25 cellular contexts compared by ENCODE assay signal in genomic region chr19:5580116-5580515, GRCh38. TPM values are rescaled to one million over a fixed set of nuclear protein-coding genes. Genes with fewer than 3 reads are reported as not detected.
DNase-seq lines count a peak whose midpoint lies in the region; ATAC-seq and TF ChIP-seq lines count a peak whose summit lies in the region.
"Had no signal": no experiment of that assay in that cellular context is flagged by ENCODE, and none has a peak within 500 bp of the region (broad histone marks: within the 10 kb centered on the region; RNA-seq: fewer than 3 reads in every experiment).

No MANE protein-coding gene starts in this region.

- H3K4me2 ChIP-seq in Loucy (ENCODE audit: low read depth, low read length, poor library complexity, severe bottlenecking), result peak overlapping the region; percentile 52
- H3K4me2 ChIP-seq: A549 had no signal

- no peaks in the 10 kb centered on the region for H3K9me3 Mint-ChIP-seq in activated T-helper 1 cell treated with anti-CD3 and anti-CD28 coated beads, Interleukin-12 subunit alpha, Interleukin-12 subunit beta, Interleukin-2, Interleukin-4 antibody, amounts not matched to agents 30 ng/mL and 10 ng/mL and 1 ng/mL, durations not matched to agents 14 hours and 24 hours and 36 hours
- H3K9me3 Mint-ChIP-seq: CD8-positive, alpha-beta memory T cell; naive B cell; stimulated activated memory B cell treated with anti-CD40 and anti-IgM and Interleukin-4, amounts not matched to agents 10 μg/mL and 1 μg/mL and 100 μg/mL, for 72 hours had no signal

- BruUV-seq in A673 (replicated peaks; lab: Mats Ljungman, UMichigan), result no TSS peak

- H3K9me3 ChIP-seq in A673 (ENCODE audit: low read depth, low read length, poor library complexity, severe bottlenecking) (no peaks in the 10 kb centered on the region), Loucy (ENCODE audit: insufficient read depth, low read depth, low read length) (no peaks in the 10 kb centered on the region), iPS-20b (ENCODE audit: insufficient read depth, low read depth, low read length) (no peaks in the 10 kb centered on the region), uterus (no peaks in the 10 kb centered on the region)
- H3K9me3 ChIP-seq: A549, ascending aorta, gastroesophageal sphincter, upper lobe of left lung had no signal

- no peak overlapping the region for H2AFZ ChIP-seq in Loucy (ENCODE audit: low read length)

- H3K79me2 ChIP-seq in Loucy (ENCODE audit: insufficient read depth, low read length), result no peaks in the 10 kb centered on the region

- H3K9me2 ChIP-seq in Loucy (replicated peaks; ENCODE audit: low read depth, low read length), result no peaks in the 10 kb centered on the region

- no peak for TF ChIP-seq POLR2A in uterus (IDR thresholded peaks at IDR 0.05)

- no peak overlapping the region for H3K4me3 Mint-ChIP-seq in activated T-helper 1 cell treated with anti-CD3 and anti-CD28 coated beads, Interleukin-12 subunit alpha, Interleukin-12 subunit beta, Interleukin-2, Interleukin-4 antibody, amounts not matched to agents 30 ng/mL and 10 ng/mL and 1 ng/mL, durations not matched to agents 14 hours and 24 hours and 36 hours
- H3K4me3 Mint-ChIP-seq: activated CD4-positive, alpha-beta T cell treated with anti-CD3 and anti-CD28 coated beads for 36 hours; CD8-positive, alpha-beta memory T cell; naive B cell; stimulated activated memory B cell treated with anti-CD40 and anti-IgM and Interleukin-4, amounts not matched to agents 10 μg/mL and 1 μg/mL and 100 μg/mL, for 72 hours had no signal

- H3K9ac ChIP-seq in Loucy (ENCODE audit: low read depth, low read length, poor library complexity, severe bottlenecking) (peak overlapping the region; percentile 56), iPS-20b (ENCODE audit: low read depth, low read length) (peak overlapping the region; percentile 32)

- H3K27me3 Mint-ChIP-seq in activated T-helper 1 cell treated with anti-CD3 and anti-CD28 coated beads, Interleukin-12 subunit alpha, Interleukin-12 subunit beta, Interleukin-2, Interleukin-4 antibody, amounts not matched to agents 30 ng/mL and 10 ng/mL and 1 ng/mL, durations not matched to agents 14 hours and 24 hours and 36 hours (ENCODE audit: insufficient read depth), result no peaks in the 10 kb centered on the region
- H3K27me3 Mint-ChIP-seq: activated CD4-positive, alpha-beta T cell treated with anti-CD3 and anti-CD28 coated beads for 36 hours; naive B cell; progenitor cell of endocrine pancreas; stimulated activated memory B cell treated with anti-CD40 and anti-IgM and Interleukin-4, amounts not matched to agents 10 μg/mL and 1 μg/mL and 100 μg/mL, for 72 hours had no signal

- peaks cover 10% of the 10 kb centered on the region for H3K4me1 Mint-ChIP-seq in activated T-helper 1 cell treated with anti-CD3 and anti-CD28 coated beads, Interleukin-12 subunit alpha, Interleukin-12 subunit beta, Interleukin-2, Interleukin-4 antibody, amounts not matched to agents 30 ng/mL and 10 ng/mL and 1 ng/mL, durations not matched to agents 14 hours and 24 hours and 36 hours (ENCODE audit: low read depth)

- H4K20me1 ChIP-seq in Loucy (ENCODE audit: insufficient read depth, low read length, poor library complexity, severe bottlenecking), result no peaks in the 10 kb centered on the region

- H3F3A ChIP-seq in Loucy (ENCODE audit: low read depth), result no peaks in the 10 kb centered on the region

- intact Hi-C loops in A673 (cut with micrococcal nuclease; ENCODE audit: unreplicated experiment) (no loop called here), uterus (cut with DNase I; ENCODE audit: low total_unique reads) (no loop called here)
- intact Hi-C loops in activated T-helper 1 cell treated with anti-CD3 and anti-CD28 coated beads, Interleukin-12 subunit alpha, Interleukin-12 subunit beta, Interleukin-2, Interleukin-4 antibody, amounts not matched to agents 30 ng/mL and 10 ng/mL and 1 ng/mL, durations not matched to agents 14 hours and 24 hours and 36 hours (cut with micrococcal nuclease), result no loop called here

- H3K4me1 ChIP-seq in A673 (ENCODE audit: insufficient read depth, low read length, poor library complexity, severe bottlenecking) (peaks cover 9% of the 10 kb centered on the region), Loucy (ENCODE audit: insufficient read depth, low read length, poor library complexity, severe bottlenecking) (peaks cover 16% of the 10 kb centered on the region), iPS-20b (ENCODE audit: insufficient read depth, low read length) (peaks cover 2% of the 10 kb centered on the region), uterus (no peaks in the 10 kb centered on the region)
- H3K4me1 ChIP-seq: A549, ascending aorta had no signal

- H3K27ac ChIP-seq in A673 (ENCODE audit: low read depth, low read length, poor library complexity, severe bottlenecking) (peak overlapping the region; percentile 39), iPS-20b (ENCODE audit: low read length) (no peak overlapping the region), uterus (no peak overlapping the region)
- H3K27ac ChIP-seq: A549, ascending aorta, coronary artery, gastroesophageal sphincter, upper lobe of left lung had no signal

- H3K4me3 ChIP-seq in A673 (ENCODE audit: low read depth, low read length, poor library complexity, severe bottlenecking), result no peak overlapping the region
- peak overlapping the region; percentile 22 for H3K4me3 ChIP-seq in Loucy (ENCODE audit: low read length, poor library complexity, severe bottlenecking)
- H3K4me3 ChIP-seq in iPS-20b (ENCODE audit: low read length), result no peak overlapping the region
- no peak overlapping the region for H3K4me3 ChIP-seq in uterus
- H3K4me3 ChIP-seq: A549, ascending aorta, coronary artery, gastroesophageal sphincter, lung, upper lobe of left lung had no signal

- peak; percentile 56 for DNase-seq in A673 (ENCODE audit: low spot score)
- peak; percentile 92 for DNase-seq in NCI-H69 (lab: John Stamatoyannopoulos, UW)
- DNase-seq in uterus, result no peak
- no peak for DNase-seq in activated T-helper 1 cell treated with anti-CD3 and anti-CD28 coated beads, Interleukin-12 subunit alpha, Interleukin-12 subunit beta, Interleukin-2, Interleukin-4 antibody, amounts not matched to agents 30 ng/mL and 10 ng/mL and 1 ng/mL, durations not matched to agents 14 hours and 24 hours and 36 hours (ENCODE audit: low spot score)
- no peak for DNase-seq in NCI-H526 treated with DMSO at 0.1 percent for 48 hours (lab: John Stamatoyannopoulos, UW)
- DNase-seq: activated CD4-positive, alpha-beta T cell treated with anti-CD3 and anti-CD28 coated beads for 36 hours; activated CD8-positive, alpha-beta memory T cell treated with anti-CD3 and anti-CD28 coated beads, Interleukin-2, amount 50 U/mL, for 4 hours; activated naive CD4-positive, alpha-beta T cell; CD8-positive, alpha-beta memory T cell; Karpas-422; naive B cell; NCI-H187; SHP77; upper lobe of left lung had no signal

- no peaks in the 10 kb centered on the region for H3K36me3 Mint-ChIP-seq in activated T-helper 1 cell treated with anti-CD3 and anti-CD28 coated beads, Interleukin-12 subunit alpha, Interleukin-12 subunit beta, Interleukin-2, Interleukin-4 antibody, amounts not matched to agents 30 ng/mL and 10 ng/mL and 1 ng/mL, durations not matched to agents 14 hours and 24 hours and 36 hours (ENCODE audit: low read depth)
- H3K36me3 Mint-ChIP-seq: naive B cell had no signal

- no peak overlapping the region for H3K27ac Mint-ChIP-seq in activated T-helper 1 cell treated with anti-CD3 and anti-CD28 coated beads, Interleukin-12 subunit alpha, Interleukin-12 subunit beta, Interleukin-2, Interleukin-4 antibody, amounts not matched to agents 30 ng/mL and 10 ng/mL and 1 ng/mL, durations not matched to agents 14 hours and 24 hours and 36 hours
- H3K27ac Mint-ChIP-seq: activated CD4-positive, alpha-beta T cell treated with anti-CD3 and anti-CD28 coated beads for 36 hours; naive B cell; progenitor cell of endocrine pancreas; stimulated activated memory B cell treated with anti-CD40 and anti-IgM and Interleukin-4, amounts not matched to agents 10 μg/mL and 1 μg/mL and 100 μg/mL, for 72 hours had no signal

- TF ChIP-seq CTCF in A673 (conservative IDR thresholded peaks at IDR 0.05; ENCODE audit: low read depth, low read length) (no peak), Loucy (conservative IDR thresholded peaks at IDR 0.05; ENCODE audit: low read length) (no peak), uterus (IDR thresholded peaks at IDR 0.05) (no peak)

- H3K27me3 ChIP-seq in A673 (replicated peaks; ENCODE audit: insufficient read depth, low read depth, low read length, poor library complexity) (no peaks in the 10 kb centered on the region), Loucy (ENCODE audit: insufficient read depth, low read length, poor library complexity, severe bottlenecking) (no peaks in the 10 kb centered on the region), iPS-20b (ENCODE audit: insufficient read depth, low read length) (no peaks in the 10 kb centered on the region), uterus (no peaks in the 10 kb centered on the region)
- H3K27me3 ChIP-seq: ascending aorta, gastroesophageal sphincter, upper lobe of left lung had no signal

- POLR2A ChIA-PET in A673 (lab: Charles Lee; ENCODE audit: low non-redundant PET), result interaction anchor here (0.7 kb wide), 1 partner anchor 139 kb away, joined by 3 read pairs; no protein-coding TSS in a partner anchor

- no peak for ATAC-seq in HG03135 (IDR thresholded peaks at IDR 0.05; ENCODE audit: unreplicated experiment)
- ATAC-seq: A549; activated CD4-positive, alpha-beta T cell treated with anti-CD3 and anti-CD28 coated beads for 36 hours; gastroesophageal sphincter; stimulated activated memory B cell treated with anti-CD40 and anti-IgM and Interleukin-4, amounts not matched to agents 10 μg/mL and 1 μg/mL and 100 μg/mL, for 72 hours had no signal

- H3K36me3 ChIP-seq in A673 (ENCODE audit: insufficient read depth, low read length, poor library complexity, severe bottlenecking) (no peaks in the 10 kb centered on the region), Loucy (ENCODE audit: insufficient read depth, low read length) (peaks cover 3% of the 10 kb centered on the region; the same call in 1 of the 2 replicates), iPS-20b (ENCODE audit: insufficient read depth, low read depth, low read length) (no peaks in the 10 kb centered on the region), uterus (no peaks in the 10 kb centered on the region)

- CTCF ChIA-PET in A673 (lab: Charles Lee), result interaction anchor here (0.5 to 0.6 kb wide), 3 partner anchors 9 to 387 kb away, joined by 3 to 6 read pairs (median 4); no protein-coding TSS in a partner anchor

RNA-seq across cellular contexts. Expression of gene TINCR, which starts 12.4 kb away (rescaled TPM):
- total RNA-seq in A673 (2021), result 0.34 and 0.90 TPM in 2 replicates
- 1 to 10 TPM in 2 of 4 donors, not detected in 2; 1.2 to 5.3 TPM for total RNA-seq in uterus
- total RNA-seq in activated T-helper 1 cell treated with anti-CD3 and anti-CD28 coated beads, Interleukin-12 subunit alpha, Interleukin-12 subunit beta, Interleukin-2, Interleukin-4 antibody, amounts not matched to agents 30 ng/mL and 10 ng/mL and 1 ng/mL, durations not matched to agents 14 hours and 24 hours and 36 hours, result 0.39 and 0.75 TPM in 2 replicates
- total RNA-seq: ascending aorta, endothelial cell of umbilical vein had no signal

RNA-seq across cellular contexts. Expression of gene SAFB2, which starts 42.5 kb away (rescaled TPM):
- 124 and 153 TPM in 2 replicates for total RNA-seq in A673 (2021)
- 100 to 1,000 TPM in 2 of 4 donors, 10 to 100 TPM in 2; 45.0 to 250 (median 129) TPM for total RNA-seq in uterus
- 104 and 106 TPM in 2 replicates for total RNA-seq in activated T-helper 1 cell treated with anti-CD3 and anti-CD28 coated beads, Interleukin-12 subunit alpha, Interleukin-12 subunit beta, Interleukin-2, Interleukin-4 antibody, amounts not matched to agents 30 ng/mL and 10 ng/mL and 1 ng/mL, durations not matched to agents 14 hours and 24 hours and 36 hours

RNA-seq across cellular contexts. Expression of gene SAFB, which starts 42.8 kb away (rescaled TPM):
- total RNA-seq in A673 (2021) (158 and 171 TPM in 2 replicates), uterus (100 to 1,000 TPM in 1 of 4 donors, 10 to 100 TPM in 3; 35.9 to 129 (median 97.4) TPM)
- total RNA-seq in activated T-helper 1 cell treated with anti-CD3 and anti-CD28 coated beads, Interleukin-12 subunit alpha, Interleukin-12 subunit beta, Interleukin-2, Interleukin-4 antibody, amounts not matched to agents 30 ng/mL and 10 ng/mL and 1 ng/mL, durations not matched to agents 14 hours and 24 hours and 36 hours, result 143 and 146 TPM in 2 replicates

Comparison
In these comparisons a context has a peak if more than half of its experiments do, and no peak if none do; other contexts are left out.
1. DNase-seq: peak in A673 (single experiment) and NCI-H69 (single experiment); none in uterus (0 of 2), activated T-helper 1 cell treated with anti-CD3 and anti-CD28 coated beads, Interleukin-12 subunit alpha, Interleukin-12 subunit beta, Interleukin-2, Interleukin-4 antibody, amounts not matched to agents 30 ng/mL and 10 ng/mL and 1 ng/mL, durations not matched to agents 14 hours and 24 hours and 36 hours (single experiment) and NCI-H526 treated with DMSO at 0.1 percent for 48 hours (single experiment).